ENCODE assay signal across 21 cellular contexts in the genomic region with DNA sequence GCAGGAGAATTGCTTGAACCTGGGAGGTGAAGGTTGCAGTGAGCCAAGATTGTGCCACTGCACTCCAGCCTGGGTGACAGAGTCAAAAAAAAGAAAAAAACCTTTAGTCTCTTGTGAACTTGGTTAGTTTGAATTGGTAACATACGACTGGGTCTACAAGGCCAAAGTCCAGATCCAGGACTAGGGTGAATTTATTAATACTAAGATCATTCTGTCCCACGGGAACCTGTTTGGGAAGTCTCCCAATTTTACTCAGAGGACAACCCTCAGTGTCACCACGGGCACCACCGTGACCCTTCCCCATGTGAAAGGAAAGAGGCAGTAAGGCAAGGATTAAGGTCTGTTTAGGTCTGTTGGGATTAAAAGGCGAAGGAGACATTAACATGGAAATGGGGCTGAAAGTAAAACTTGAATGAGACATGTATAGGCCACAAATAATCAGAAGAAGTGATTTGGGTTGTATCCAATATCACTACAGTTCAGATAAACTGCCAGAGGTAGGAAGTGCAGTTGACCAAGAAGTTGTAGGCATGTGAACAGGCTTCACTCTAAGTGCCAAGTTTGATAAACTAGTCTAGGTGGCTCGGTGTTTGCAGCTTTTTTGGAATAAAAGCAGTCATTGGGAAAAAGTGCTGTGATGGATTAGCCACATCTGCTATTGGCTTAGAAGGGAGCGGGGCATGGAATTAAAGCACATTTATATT. TPM values are rescaled to one million over a fixed set of nuclear protein-coding genes. Genes with fewer than 3 reads are reported as not detected.
A peak's percentile ranks its signal among the peaks of the same experiment; 100 is the strongest.
DNase-seq lines count a peak whose midpoint lies in the region; ATAC-seq and TF ChIP-seq lines count a peak whose summit lies in the region.
"Had no signal": no experiment of that assay in that cellular context is flagged by ENCODE, and none has a peak within 500 bp of the region (broad histone marks: within the 10 kb centered on the region; RNA-seq: fewer than 3 reads in every experiment).

No MANE protein-coding gene starts in this region.

- no peaks in the 10 kb centered on the region for H3K27me3 ChIP-seq in mammary epithelial cell (ENCODE audit: insufficient read depth, low read length)
- H3K27me3 ChIP-seq in RWPE2 (ENCODE audit: insufficient read depth, poor library complexity, severe bottlenecking): no peaks in the 10 kb centered on the region
- no peaks in the 10 kb centered on the region for H3K27me3 ChIP-seq in right lobe of liver
- H3K27me3 ChIP-seq in tibial artery: no peaks in the 10 kb centered on the region
- H3K27me3 ChIP-seq: Peyer's patch had no signal

- H3K36me3 ChIP-seq in mammary epithelial cell (ENCODE audit: insufficient read depth, low read length) (peaks cover 28% of the 10 kb centered on the region), RWPE2 (ENCODE audit: low read depth) (peaks cover 94% of the 10 kb centered on the region), right lobe of liver (no peaks in the 10 kb centered on the region), tibial artery (peaks cover 17 to 39% (median 38%) of the 10 kb centered on the region in 3 donors)
- H3K36me3 ChIP-seq: Peyer's patch had no signal

- WGBS in mammary epithelial cell (ENCODE audit: low coverage, missing lambda C conversion rate): 79% methylated on average over 7 of the region's 7 CpGs
- WGBS in right lobe of liver (ENCODE audit: insufficient coverage, low coverage, low lambda C conversion rate, missing lambda C conversion rate): 27% methylated on average over 7 of the region's 7 CpGs

- H3K4me3 ChIP-seq in mammary epithelial cell (replicated peaks in 1 of 3; ENCODE audit: insufficient read depth in 1 of 3, low read depth in 2 of 3, low read length in 3 of 3) (no peak overlapping the region), RWPE2 (ENCODE audit: severe bottlenecking) (no peak overlapping the region), right lobe of liver (no peak overlapping the region), tibial artery (no peak overlapping the region)
- H3K4me3 ChIP-seq: A549, Peyer's patch had no signal

- H3K79me2 ChIP-seq in mammary epithelial cell (ENCODE audit: insufficient read depth, low read length): peaks cover 50% of the 10 kb centered on the region

- H3K27ac ChIP-seq in mammary epithelial cell (ENCODE audit: insufficient read depth, low read depth, low read length) (no peak overlapping the region), RWPE2 (ENCODE audit: poor library complexity, severe bottlenecking) (peak overlapping the region; percentile 14), right lobe of liver (peak overlapping the region in 1 of 3 donors; percentile 35), tibial artery (peak overlapping the region; percentile 10 to 23)
- H3K27ac ChIP-seq: Peyer's patch had no signal

- TSS peak; percentile 10 for BruUV-seq in MCF 10A (replicated peaks; lab: Mats Ljungman, UMichigan)
- BruUV-seq in mammary epithelial cell (replicated peaks; lab: Mats Ljungman, UMichigan): no TSS peak

- no peak overlapping the region for H3K4me3 Mint-ChIP-seq in MCF 10A (ENCODE audit: unreplicated experiment)
- no peak overlapping the region for H3K4me3 Mint-ChIP-seq in activated T-helper 2 cell treated with anti-CD3 and anti-CD28 coated beads, Interferon-gamma antibody, Interleukin-2, Interleukin-4, amounts not matched to agents 10 μg/mL and 5 μg/mL and 100 μg/mL, durations not matched to agents 14 hours and 24 hours and 36 hours (ENCODE audit: low read depth)
- H3K4me3 Mint-ChIP-seq: CD14-positive monocyte had no signal

- peaks cover 78% of the 10 kb centered on the region for H3K36me3 Mint-ChIP-seq in MCF 10A (ENCODE audit: insufficient read depth, unreplicated experiment)
- peaks cover 4% of the 10 kb centered on the region for H3K36me3 Mint-ChIP-seq in activated T-helper 2 cell treated with anti-CD3 and anti-CD28 coated beads, Interferon-gamma antibody, Interleukin-2, Interleukin-4, amounts not matched to agents 10 μg/mL and 5 μg/mL and 100 μg/mL, durations not matched to agents 14 hours and 24 hours and 36 hours (ENCODE audit: low read depth)

- peaks cover 16% of the 10 kb centered on the region for H3K4me1 ChIP-seq in mammary epithelial cell (ENCODE audit: insufficient read depth, low read length)
- H3K4me1 ChIP-seq in RWPE2 (ENCODE audit: insufficient read depth, poor library complexity, severe bottlenecking): peaks cover 10% of the 10 kb centered on the region
- peaks cover 0 to 8% (median 0%) of the 10 kb centered on the region in 4 donors for H3K4me1 ChIP-seq in right lobe of liver
- peaks cover 0 to 4% (median 2%) of the 10 kb centered on the region in 4 donors for H3K4me1 ChIP-seq in tibial artery

- ATAC-seq in RWPE2 (ENCODE audit: low read depth) (no peak), right lobe of liver (peak; percentile 45 to 97 (median 90)), GM18907 (IDR thresholded peaks at IDR 0.05; ENCODE audit: unreplicated experiment) (no peak)
- ATAC-seq: A549 had no signal

- no peaks in the 10 kb centered on the region for H3K27me3 Mint-ChIP-seq in MCF 10A (ENCODE audit: insufficient read depth, unreplicated experiment)
- H3K27me3 Mint-ChIP-seq in activated T-helper 2 cell treated with anti-CD3 and anti-CD28 coated beads, Interferon-gamma antibody, Interleukin-2, Interleukin-4, amounts not matched to agents 10 μg/mL and 5 μg/mL and 100 μg/mL, durations not matched to agents 14 hours and 24 hours and 36 hours (ENCODE audit: low read depth): no peaks in the 10 kb centered on the region

- no peak for TF ChIP-seq POLR2A in right lobe of liver (IDR thresholded peaks at IDR 0.05)

- in situ Hi-C loops in mammary epithelial cell (cut with MboI; ENCODE audit: low sequenced_read_pairs in 2 of 2): no loop called here

- POLR2A ChIA-PET in MCF 10A (lab: Yijun Ruan, JAX): interaction anchor here (0.6 to 39.8 kb wide), 2 partner anchors 17 to 70 kb away, joined by 3 to 2342 read pairs; a partner anchor contains a TSS

- no peaks in the 10 kb centered on the region for H3K9me3 Mint-ChIP-seq in MCF 10A (ENCODE audit: unreplicated experiment)
- no peaks in the 10 kb centered on the region for H3K9me3 Mint-ChIP-seq in activated T-helper 2 cell treated with anti-CD3 and anti-CD28 coated beads, Interferon-gamma antibody, Interleukin-2, Interleukin-4, amounts not matched to agents 10 μg/mL and 5 μg/mL and 100 μg/mL, durations not matched to agents 14 hours and 24 hours and 36 hours
- H3K9me3 Mint-ChIP-seq: CD14-positive monocyte had no signal

- H3K9me3 ChIP-seq in mammary epithelial cell (replicated peaks; ENCODE audit: insufficient read depth, low read length): no peaks in the 10 kb centered on the region
- no peaks in the 10 kb centered on the region for H3K9me3 ChIP-seq in RWPE2 (ENCODE audit: severe bottlenecking)
- H3K9me3 ChIP-seq in right lobe of liver: no peaks in the 10 kb centered on the region
- no peaks in the 10 kb centered on the region for H3K9me3 ChIP-seq in tibial artery
- H3K9me3 ChIP-seq: A549, Peyer's patch, SK-N-SH had no signal

- no peaks in the 10 kb centered on the region for H4K20me1 ChIP-seq in mammary epithelial cell (ENCODE audit: insufficient read depth, low read length)

- DNase-seq in MCF 10A (ENCODE audit: unreplicated experiment) (no peak), mammary epithelial cell (no peak), RWPE2 (ENCODE audit: low spot score) (no peak), right lobe of liver (peak in 1 of 3 donors; percentile 54), tibial artery (no peak), NCI-H1417 treated with DMSO at 0.1 percent for 48 hours (lab: John Stamatoyannopoulos, UW) (no peak)
- DNase-seq in activated T-helper 2 cell treated with anti-CD3 and anti-CD28 coated beads, Interferon-gamma antibody, Interleukin-2, Interleukin-4, amounts not matched to agents 10 μg/mL and 5 μg/mL and 100 μg/mL, durations not matched to agents 14 hours and 24 hours and 36 hours (ENCODE audit: low spot score): no peak
- DNase-seq: AML-193, EL, H7, KBM-7, NCI-H146, NCI-H2107, NCI-H2227 treated with DMSO at 0.1 percent for 48 hours, NCI-H524 treated with DMSO at 0.1 percent for 48 hours, Peyer's patch, SHP77, SK-N-SH had no signal

- intact Hi-C loops in MCF 10A (cut with micrococcal nuclease) (no loop called here), mammary epithelial cell (cut with micrococcal nuclease) (no loop called here), right lobe of liver (cut with DNase I) (no loop called here), tibial artery (cut with DNase I; ENCODE audit: low total_unique reads) (no loop called here)
- intact Hi-C loops in activated T-helper 2 cell treated with anti-CD3 and anti-CD28 coated beads, Interferon-gamma antibody, Interleukin-2, Interleukin-4, amounts not matched to agents 10 μg/mL and 5 μg/mL and 100 μg/mL, durations not matched to agents 14 hours and 24 hours and 36 hours (cut with micrococcal nuclease): no loop called here

- H3K4me1 Mint-ChIP-seq in MCF 10A (ENCODE audit: insufficient read depth, unreplicated experiment): peaks cover 10% of the 10 kb centered on the region
- peaks cover 15% of the 10 kb centered on the region for H3K4me1 Mint-ChIP-seq in activated T-helper 2 cell treated with anti-CD3 and anti-CD28 coated beads, Interferon-gamma antibody, Interleukin-2, Interleukin-4, amounts not matched to agents 10 μg/mL and 5 μg/mL and 100 μg/mL, durations not matched to agents 14 hours and 24 hours and 36 hours (ENCODE audit: low read depth)

- CTCF ChIA-PET in MCF 10A (lab: Yijun Ruan, JAX) (interaction anchor here (1.4 kb wide), 1 partner anchor 76 kb away, joined by 3 read pairs; no protein-coding TSS in a partner anchor), mammary epithelial cell (lab: Charles Lee; ENCODE audit: low non-redundant PET) (no interaction called here)

- no peak overlapping the region for H2AFZ ChIP-seq in mammary epithelial cell (ENCODE audit: low read depth, low read length)

- TF ChIP-seq CTCF in MCF 10A (IDR thresholded peaks at IDR 0.05; ENCODE audit: unreplicated experiment): no peak
- TF ChIP-seq CTCF in mammary epithelial cell (conservative IDR thresholded peaks at IDR 0.05 in 1 of 2, IDR thresholded peaks at IDR 0.05 in 1 of 2; ENCODE audit: extremely low read depth in 1 of 2, insufficient read depth in 1 of 2, low read depth in 1 of 2, low read length in 2 of 2): no peak
- TF ChIP-seq CTCF in RWPE2 (IDR thresholded peaks at IDR 0.05; ENCODE audit: poor library complexity, severe bottlenecking): no peak
- no peak for TF ChIP-seq CTCF in right lobe of liver (IDR thresholded peaks at IDR 0.05)
- TF ChIP-seq CTCF in tibial artery (IDR thresholded peaks at IDR 0.05): no peak

- no peak overlapping the region for H3K9ac ChIP-seq in mammary epithelial cell (ENCODE audit: insufficient read depth, low read length)
- H3K9ac ChIP-seq: SK-N-SH had no signal

- dilution Hi-C loops in mammary epithelial cell (cut with HindIII; ENCODE audit: low sequenced_read_pairs): no loop called here

- H3K4me2 ChIP-seq in mammary epithelial cell (ENCODE audit: insufficient read depth, low read depth, low read length): no peak overlapping the region
- H3K4me2 ChIP-seq: A549, SK-N-SH had no signal

- H3K27ac Mint-ChIP-seq in MCF 10A (ENCODE audit: low read depth, unreplicated experiment): peak overlapping the region; percentile 46
- no peak overlapping the region for H3K27ac Mint-ChIP-seq in activated T-helper 2 cell treated with anti-CD3 and anti-CD28 coated beads, Interferon-gamma antibody, Interleukin-2, Interleukin-4, amounts not matched to agents 10 μg/mL and 5 μg/mL and 100 μg/mL, durations not matched to agents 14 hours and 24 hours and 36 hours

RNA-seq across cellular contexts. Expression of a gene that starts 30.7 kb away (rescaled TPM):
- 167 and 181 TPM in 2 replicates for total RNA-seq in MCF 10A (2022)
- 100 to 1,000 TPM; 273 to 311 TPM for total RNA-seq in mammary epithelial cell
- 117 TPM for polyA plus RNA-seq in mammary epithelial cell
- polyA minus RNA-seq in mammary epithelial cell: 242 TPM
- total RNA-seq in right lobe of liver: 10 to 100 TPM in 1 of 6 experiments, 1 to 10 TPM in 5; 1.9 to 14.6 (median 3.2) TPM
- 32.5 and 33.2 TPM in 2 replicates for total RNA-seq in activated T-helper 2 cell treated with anti-CD3 and anti-CD28 coated beads, Interferon-gamma antibody, Interleukin-2, Interleukin-4, amounts not matched to agents 10 μg/mL and 5 μg/mL and 100 μg/mL, durations not matched to agents 14 hours and 24 hours and 36 hours

RNA-seq across cellular contexts. Expression of a gene that starts 45.0 kb away (rescaled TPM):
- total RNA-seq in MCF 10A (2022) (25.2 and 39.4 TPM in 2 replicates), mammary epithelial cell (10 to 100 TPM in 1 of 2 donors, 1 to 10 TPM in 1; 1.2 to 35.4 TPM), right lobe of liver (under 1 TPM in 5 of 6 experiments, not detected in 1; 0.16 to 0.56 (median 0.43) TPM)
- 26.8 TPM for polyA plus RNA-seq in mammary epithelial cell
- 18.2 TPM for polyA minus RNA-seq in mammary epithelial cell
- 72.6 and 76.1 TPM in 2 replicates for total RNA-seq in activated T-helper 2 cell treated with anti-CD3 and anti-CD28 coated beads, Interferon-gamma antibody, Interleukin-2, Interleukin-4, amounts not matched to agents 10 μg/mL and 5 μg/mL and 100 μg/mL, durations not matched to agents 14 hours and 24 hours and 36 hours

Comparison
In these comparisons a context has a peak if more than half of its experiments do, and no peak if none do; other contexts are left out.
1. ATAC-seq: peak in right lobe of liver (4 of 4); none in RWPE2 (single experiment) and GM18907 (single experiment).